In the genomic region with DNA sequence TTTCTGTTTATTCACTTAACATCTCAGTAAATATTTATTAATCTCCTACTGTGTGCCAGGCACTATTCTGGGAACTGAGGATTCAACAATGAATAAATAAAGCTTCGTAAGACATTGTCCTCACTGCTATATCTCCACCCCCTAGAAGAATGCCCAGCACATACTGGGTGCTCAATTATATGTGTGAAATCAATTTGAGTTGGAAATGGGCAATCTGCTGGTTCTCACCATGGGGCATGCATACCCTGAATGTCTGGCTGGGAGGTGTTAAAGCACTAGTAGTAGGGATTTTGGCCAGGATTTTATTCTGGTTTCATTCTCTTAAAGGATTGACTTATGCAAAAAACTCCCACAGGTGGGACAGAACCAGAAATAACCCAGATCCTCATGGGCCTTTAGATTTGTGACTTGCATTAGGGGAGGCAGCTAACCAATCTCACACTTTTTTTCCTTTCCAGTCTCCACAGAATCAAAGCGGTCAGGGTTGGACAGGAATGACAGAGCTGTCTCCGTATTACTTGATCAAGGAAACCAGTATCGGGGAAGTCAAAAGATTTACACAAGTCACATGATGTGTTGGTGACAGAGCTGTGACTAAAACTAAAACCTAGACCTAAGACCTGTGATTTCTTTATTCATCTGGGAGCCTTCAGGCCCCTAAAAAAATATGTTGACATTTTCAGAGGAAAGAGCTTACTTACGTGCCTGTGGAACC, we compare ENCODE assay signal across 9 cellular contexts. TPM values are rescaled to one million over a fixed set of nuclear protein-coding genes. Genes with fewer than 3 reads are reported as not detected.
DNase-seq lines count a peak whose midpoint lies in the region; ATAC-seq and TF ChIP-seq lines count a peak whose summit lies in the region.
"Had no signal": no experiment of that assay in that cellular context is flagged by ENCODE, and none has a peak within 500 bp of the region (broad histone marks: within the 10 kb centered on the region; RNA-seq: fewer than 3 reads in every experiment).

No MANE protein-coding gene starts in this region.

- H3K4me3 Mint-ChIP-seq in activated CD4-positive, alpha-beta T cell treated with anti-CD3 and anti-CD28 coated beads for 36 hours: peak overlapping the region; percentile 1
- no peak overlapping the region for H3K4me3 Mint-ChIP-seq in natural killer cell

- TF ChIP-seq CTCF in natural killer cell (IDR thresholded peaks at IDR 0.05) (no peak), heart right ventricle (IDR thresholded peaks at IDR 0.05) (no peak)

- H3K27ac ChIP-seq in heart right ventricle: no peak overlapping the region

- H3K36me3 Mint-ChIP-seq in activated CD4-positive, alpha-beta T cell treated with anti-CD3 and anti-CD28 coated beads for 36 hours (ENCODE audit: low read depth): peaks cover 73% of the 10 kb centered on the region
- H3K36me3 Mint-ChIP-seq in natural killer cell: peaks cover 18% of the 10 kb centered on the region

- no peaks in the 10 kb centered on the region for H3K9me3 Mint-ChIP-seq in activated CD4-positive, alpha-beta T cell treated with anti-CD3 and anti-CD28 coated beads for 36 hours (ENCODE audit: low read depth)
- no peaks in the 10 kb centered on the region for H3K9me3 Mint-ChIP-seq in natural killer cell

- CTCF ChIA-PET in activated CD4-positive, alpha-beta T cell treated with anti-CD3 and anti-CD28 coated beads for 36 hours (lab: Charles Lee): interaction anchor here (0.6 to 3.5 kb wide), 10 partner anchors 11 to 277 kb away, joined by 3 to 42 read pairs (median 4); a partner anchor contains a TSS

- no peaks in the 10 kb centered on the region for H3K36me3 ChIP-seq in heart right ventricle

- peaks cover 77% of the 10 kb centered on the region for H3K4me1 Mint-ChIP-seq in activated CD4-positive, alpha-beta T cell treated with anti-CD3 and anti-CD28 coated beads for 36 hours
- peaks cover 40 to 50% of the 10 kb centered on the region in 2 donors for H3K4me1 Mint-ChIP-seq in natural killer cell

- intact Hi-C loops in activated CD4-positive, alpha-beta T cell treated with anti-CD3 and anti-CD28 coated beads for 36 hours (cut with DNase I, micrococcal nuclease): loop anchor here (1.0 to 10.0 kb wide), 7 partner anchors 10 to 1449 kb away; a partner anchor contains a TSS
- intact Hi-C loops in natural killer cell (cut with micrococcal nuclease): no loop called here
- intact Hi-C loops in heart right ventricle (cut with DNase I): no loop called here

- H3K27me3 ChIP-seq in heart right ventricle: peaks cover 0 to 12% (median 4%) of the 10 kb centered on the region in 7 donors

- H3K9me3 ChIP-seq in heart right ventricle: no peaks in the 10 kb centered on the region

- H3K4me1 ChIP-seq in heart right ventricle: peaks cover 0 to 7% (median 0%) of the 10 kb centered on the region in 9 donors

- peak overlapping the region; percentile 92 for H3K27ac Mint-ChIP-seq in activated CD4-positive, alpha-beta T cell treated with anti-CD3 and anti-CD28 coated beads for 36 hours
- peak overlapping the region; percentile 77 to 83 for H3K27ac Mint-ChIP-seq in natural killer cell

- POLR2A ChIA-PET in activated CD4-positive, alpha-beta T cell treated with anti-CD3 and anti-CD28 coated beads for 36 hours (lab: Charles Lee): interaction anchor here (0.5 to 3.3 kb wide), 8 partner anchors 11 to 176 kb away, joined by 3 to 72 read pairs (median 4); a partner anchor contains a TSS

- H3K27me3 Mint-ChIP-seq in activated CD4-positive, alpha-beta T cell treated with anti-CD3 and anti-CD28 coated beads for 36 hours: no peaks in the 10 kb centered on the region
- no peaks in the 10 kb centered on the region for H3K27me3 Mint-ChIP-seq in natural killer cell (ENCODE audit: low read depth in 2 of 2)

- 84 to 85% methylated on average over 5 of the region's 5 CpGs for WGBS in heart right ventricle, 2 donors

- no peak overlapping the region for H3K4me3 ChIP-seq in heart right ventricle

- DNase-seq in activated CD4-positive, alpha-beta T cell treated with anti-CD3 and anti-CD28 coated beads for 36 hours: peak; percentile 65
- no peak for DNase-seq in activated CD4-positive, alpha-beta T cell treated with anti-CD3 and anti-CD28 coated beads for 1 hour
- DNase-seq in natural killer cell: no peak
- DNase-seq in NOMO-1 treated with dmso at 0.1 percent for 144 hours (lab: John Stamatoyannopoulos, UW; ENCODE audit: unreplicated experiment): no peak
- DNase-seq in heart right ventricle: no peak
- no peak for DNase-seq in NCI-H2107 (lab: John Stamatoyannopoulos, UW)
- DNase-seq: NCI-H526 had no signal

- peak; percentile 68 for ATAC-seq in activated CD4-positive, alpha-beta T cell treated with anti-CD3 and anti-CD28 coated beads for 36 hours
- ATAC-seq in GM21515 (IDR thresholded peaks at IDR 0.05; ENCODE audit: unreplicated experiment) (peak; percentile 59), HG03521 (IDR thresholded peaks at IDR 0.05; ENCODE audit: unreplicated experiment) (peak; percentile 52), natural killer cell (peak in 1 of 3 donors; percentile 36), heart right ventricle (no peak)

RNA-seq across cellular contexts. Expression of a gene that starts 12.8 kb away (rescaled TPM):
- total RNA-seq in activated CD4-positive, alpha-beta T cell treated with anti-CD3 and anti-CD28 coated beads for 36 hours: 10 to 100 TPM; 47.7 to 53.7 TPM
- total RNA-seq in natural killer cell: 10 to 100 TPM; 42.7 to 50.3 (median 46.0) TPM
- total RNA-seq in heart right ventricle: 1 to 10 TPM in 1 of 10 donors, under 1 TPM in 6, not detected in 3; 0.10 to 1.3 (median 0.18) TPM
- under 1 TPM; 0.09 to 0.15 TPM for polyA plus RNA-seq in heart right ventricle

Comparison
In these comparisons a context has a peak if more than half of its experiments do, and no peak if none do; other contexts are left out.
1. ATAC-seq: peak in activated CD4-positive, alpha-beta T cell treated with anti-CD3 and anti-CD28 coated beads for 36 hours (single experiment), GM21515 (single experiment) and HG03521 (single experiment); none in heart right ventricle (0 of 8).
2. RNA of a gene that starts 12.8 kb away (total RNA-seq): 47.7 to 53.7 TPM in activated CD4-positive, alpha-beta T cell treated with anti-CD3 and anti-CD28 coated beads for 36 hours and 42.7 to 50.3 TPM in natural killer cell; 0.10 to 1.3 TPM in heart right ventricle; every median in the first group is over 10 times any median in the second.
3. intact Hi-C loops: an anchor here in activated CD4-positive, alpha-beta T cell treated with anti-CD3 and anti-CD28 coated beads for 36 hours (1.0 to 10.0 kb wide); none called in natural killer cell and heart right ventricle.